In genomic region chr10:93334901-93335312, GRCh38 we compare ENCODE assay signal across 10 cellular contexts.
DNase-seq lines count a peak whose midpoint lies in the region; ATAC-seq and TF ChIP-seq lines count a peak whose summit lies in the region.
"Had no signal": no experiment of that assay in that cellular context is flagged by ENCODE, and none has a peak within 500 bp of the region (broad histone marks: within the 10 kb centered on the region; RNA-seq: fewer than 3 reads in every experiment).

No MANE protein-coding gene starts in this region.

- H2AK5ac ChIP-seq in trophoblast cell (ENCODE audit: low read length) = no peak overlapping the region

- no peak overlapping the region for H2BK12ac ChIP-seq in trophoblast cell (ENCODE audit: low read length)

- intact Hi-C loops in activated CD4-positive, alpha-beta T cell treated with anti-CD3 and anti-CD28 coated beads for 36 hours (cut with DNase I, micrococcal nuclease) = no loop called here

- H2BK120ac ChIP-seq in trophoblast cell (ENCODE audit: insufficient read depth, low read length, poor library complexity) = no peak overlapping the region

- ATAC-seq in activated CD4-positive, alpha-beta T cell treated with anti-CD3 and anti-CD28 coated beads for 36 hours = no peak
- ATAC-seq in T-helper 17 cell = no peak

- H3K9ac ChIP-seq in trophoblast cell (ENCODE audit: low read length) = no peak overlapping the region

- CTCF ChIA-PET in activated CD4-positive, alpha-beta T cell treated with anti-CD3 and anti-CD28 coated beads for 36 hours (lab: Charles Lee) = no interaction called here

- peak; percentile 30 for DNase-seq in activated CD4-positive, alpha-beta T cell treated with anti-CD3 and anti-CD28 coated beads for 36 hours
- DNase-seq in activated CD4-positive, alpha-beta T cell treated with anti-CD3 and anti-CD28 coated beads for 4 hours = no peak
- DNase-seq in NCI-H146 treated with DMSO at 0.1 percent for 48 hours (lab: John Stamatoyannopoulos, UW; ENCODE audit: unreplicated experiment) (peak; percentile 18), astrocyte of the hippocampus (ENCODE audit: low read depth, low spot score) (peak; percentile 85), trophoblast cell (peak; percentile 97), T-helper 17 cell (no peak), GM10266 (ENCODE audit: extremely low spot score) (no peak), activated T-cell treated with anti-CD3 and anti-CD28 coated beads for 4 hours (no peak)
- DNase-seq: NCI-H526 treated with DMSO at 0.1 percent for 48 hours, right cardiac atrium had no signal

- H3K27me3 Mint-ChIP-seq in activated CD4-positive, alpha-beta T cell treated with anti-CD3 and anti-CD28 coated beads for 36 hours = no peaks in the 10 kb centered on the region
- peaks cover 31% of the 10 kb centered on the region for H3K27me3 Mint-ChIP-seq in T-helper 17 cell

- no peaks in the 10 kb centered on the region for H3K27me3 ChIP-seq in trophoblast cell (ENCODE audit: insufficient read depth, low read length)

- H3K27ac ChIP-seq in trophoblast cell (ENCODE audit: low read depth, low read length) = peak overlapping the region; percentile 3

- H3K9me3 ChIP-seq in trophoblast cell (ENCODE audit: insufficient read depth, low read depth, low read length) (no peaks in the 10 kb centered on the region), T-helper 17 cell (ENCODE audit: control insufficient read depth, low read length, poor library complexity, severe bottlenecking) (no peaks in the 10 kb centered on the region)

- H3K27ac Mint-ChIP-seq in activated CD4-positive, alpha-beta T cell treated with anti-CD3 and anti-CD28 coated beads for 36 hours = no peak overlapping the region
- H3K27ac Mint-ChIP-seq in T-helper 17 cell = no peak overlapping the region

- POLR2A ChIA-PET in activated CD4-positive, alpha-beta T cell treated with anti-CD3 and anti-CD28 coated beads for 36 hours (lab: Charles Lee) = no interaction called here

- H3K79me2 ChIP-seq in trophoblast cell (ENCODE audit: control insufficient read depth, insufficient read depth, low read length, poor library complexity) = no peaks in the 10 kb centered on the region

- no peaks in the 10 kb centered on the region for H3K9me3 Mint-ChIP-seq in activated CD4-positive, alpha-beta T cell treated with anti-CD3 and anti-CD28 coated beads for 36 hours (ENCODE audit: low read depth)

- peaks cover 5% of the 10 kb centered on the region for H3K36me3 Mint-ChIP-seq in activated CD4-positive, alpha-beta T cell treated with anti-CD3 and anti-CD28 coated beads for 36 hours (ENCODE audit: low read depth)
- no peaks in the 10 kb centered on the region for H3K36me3 Mint-ChIP-seq in T-helper 17 cell (ENCODE audit: low read depth)

- no peak overlapping the region for H4K91ac ChIP-seq in trophoblast cell (ENCODE audit: low read depth, low read length)

- H3K36me3 ChIP-seq in trophoblast cell (ENCODE audit: control insufficient read depth in 1 of 2, insufficient read depth in 2 of 2, low read length in 2 of 2) = peaks cover 25 to 38% of the 10 kb centered on the region in 2 experiments

- no peak overlapping the region for H4K12ac ChIP-seq in trophoblast cell (ENCODE audit: low read depth, low read length)

- H3K4me1 ChIP-seq in trophoblast cell (ENCODE audit: control insufficient read depth in 1 of 2, insufficient read depth in 2 of 2, low read length in 2 of 2) = peaks cover 19 to 21% of the 10 kb centered on the region in 2 experiments

- WGBS in trophoblast cell (ENCODE audit: extremely low coverage, insufficient coverage, insufficient read length) = no CpG with 5 or more reads among the region's 9 CpGs

- no peak overlapping the region for H3K4ac ChIP-seq in trophoblast cell (ENCODE audit: low read depth, low read length)

- peaks cover 2% of the 10 kb centered on the region for H3K79me1 ChIP-seq in trophoblast cell (ENCODE audit: low read length)

- no peak overlapping the region for H3K4me3 ChIP-seq in trophoblast cell (ENCODE audit: low read depth, low read length)

- no peak overlapping the region for H3K4me2 ChIP-seq in trophoblast cell (ENCODE audit: low read length)

- H3K18ac ChIP-seq in trophoblast cell (ENCODE audit: low read length) = no peak overlapping the region

- no peak overlapping the region for H2BK5ac ChIP-seq in trophoblast cell (ENCODE audit: low read depth, low read length, poor library complexity)

- H3K23ac ChIP-seq in trophoblast cell (ENCODE audit: low read length) = no peak overlapping the region

- no peak overlapping the region for H4K8ac ChIP-seq in trophoblast cell (ENCODE audit: low read depth, low read length)

- H3K4me3 Mint-ChIP-seq in activated CD4-positive, alpha-beta T cell treated with anti-CD3 and anti-CD28 coated beads for 36 hours = no peak overlapping the region
- H3K4me3 Mint-ChIP-seq in T-helper 17 cell = no peak overlapping the region

- H3K14ac ChIP-seq in trophoblast cell (ENCODE audit: low read length) = no peak overlapping the region

- H3K4me1 Mint-ChIP-seq in activated CD4-positive, alpha-beta T cell treated with anti-CD3 and anti-CD28 coated beads for 36 hours = no peaks in the 10 kb centered on the region
- no peaks in the 10 kb centered on the region for H3K4me1 Mint-ChIP-seq in T-helper 17 cell

- TF ChIP-seq CTCF in GM10266 (IDR thresholded peaks at IDR 0.05; ENCODE audit: control insufficient read depth, insufficient read depth, low read depth, missing control alignments) = no peak

- H2AFZ ChIP-seq in trophoblast cell (ENCODE audit: insufficient read depth, low read length, poor library complexity) = no peak overlapping the region

Comparison
In these comparisons a context has a peak if more than half of its experiments do, and no peak if none do; other contexts are left out.
1. DNase-seq: peak in activated CD4-positive, alpha-beta T cell treated with anti-CD3 and anti-CD28 coated beads for 36 hours (single experiment), NCI-H146 treated with DMSO at 0.1 percent for 48 hours (single experiment), astrocyte of the hippocampus (single experiment) and trophoblast cell (2 of 2); none in activated CD4-positive, alpha-beta T cell treated with anti-CD3 and anti-CD28 coated beads for 4 hours (0 of 2), T-helper 17 cell (0 of 3), GM10266 (single experiment) and activated T-cell treated with anti-CD3 and anti-CD28 coated beads for 4 hours (single experiment).